In the genomic region with DNA sequence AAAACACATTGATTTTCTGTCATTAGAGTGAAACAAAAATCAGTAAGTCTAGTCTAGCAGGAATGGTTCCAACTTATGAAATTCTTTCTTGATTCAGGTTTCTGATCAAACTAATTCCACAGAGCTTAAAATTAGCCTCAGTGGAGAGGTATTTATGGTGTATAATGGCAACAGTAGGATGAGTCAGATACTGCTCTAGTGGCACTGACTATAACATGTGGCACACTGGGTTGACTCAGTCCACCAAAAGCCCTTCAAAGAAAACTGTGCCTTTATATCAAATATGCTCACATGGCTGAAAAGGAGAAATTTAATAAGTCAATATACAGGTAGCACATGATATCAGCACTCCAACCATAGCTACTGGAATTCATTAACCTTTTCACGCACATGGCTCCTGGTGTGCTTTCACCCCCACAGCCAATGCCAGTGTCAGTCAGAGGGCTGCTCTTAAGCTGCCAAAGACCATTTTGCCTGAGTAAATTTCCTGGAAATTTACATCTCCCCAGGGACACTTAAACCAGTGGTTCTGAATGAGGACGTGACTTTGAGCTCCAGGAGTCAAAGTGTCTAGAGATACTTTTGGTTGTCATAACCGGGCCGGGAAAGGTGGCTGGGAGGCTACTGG, we compare ENCODE assay signal across 1 cellular context.
TF ChIP-seq lines count a peak whose summit lies in the region.

No MANE protein-coding gene starts in this region.

TF ChIP-seq in HEK293, 187 proteins besides CTCF, POLR2A, EP300 and RAD21 (continued from another document):
- TF ChIP-seq, protein P1, sequence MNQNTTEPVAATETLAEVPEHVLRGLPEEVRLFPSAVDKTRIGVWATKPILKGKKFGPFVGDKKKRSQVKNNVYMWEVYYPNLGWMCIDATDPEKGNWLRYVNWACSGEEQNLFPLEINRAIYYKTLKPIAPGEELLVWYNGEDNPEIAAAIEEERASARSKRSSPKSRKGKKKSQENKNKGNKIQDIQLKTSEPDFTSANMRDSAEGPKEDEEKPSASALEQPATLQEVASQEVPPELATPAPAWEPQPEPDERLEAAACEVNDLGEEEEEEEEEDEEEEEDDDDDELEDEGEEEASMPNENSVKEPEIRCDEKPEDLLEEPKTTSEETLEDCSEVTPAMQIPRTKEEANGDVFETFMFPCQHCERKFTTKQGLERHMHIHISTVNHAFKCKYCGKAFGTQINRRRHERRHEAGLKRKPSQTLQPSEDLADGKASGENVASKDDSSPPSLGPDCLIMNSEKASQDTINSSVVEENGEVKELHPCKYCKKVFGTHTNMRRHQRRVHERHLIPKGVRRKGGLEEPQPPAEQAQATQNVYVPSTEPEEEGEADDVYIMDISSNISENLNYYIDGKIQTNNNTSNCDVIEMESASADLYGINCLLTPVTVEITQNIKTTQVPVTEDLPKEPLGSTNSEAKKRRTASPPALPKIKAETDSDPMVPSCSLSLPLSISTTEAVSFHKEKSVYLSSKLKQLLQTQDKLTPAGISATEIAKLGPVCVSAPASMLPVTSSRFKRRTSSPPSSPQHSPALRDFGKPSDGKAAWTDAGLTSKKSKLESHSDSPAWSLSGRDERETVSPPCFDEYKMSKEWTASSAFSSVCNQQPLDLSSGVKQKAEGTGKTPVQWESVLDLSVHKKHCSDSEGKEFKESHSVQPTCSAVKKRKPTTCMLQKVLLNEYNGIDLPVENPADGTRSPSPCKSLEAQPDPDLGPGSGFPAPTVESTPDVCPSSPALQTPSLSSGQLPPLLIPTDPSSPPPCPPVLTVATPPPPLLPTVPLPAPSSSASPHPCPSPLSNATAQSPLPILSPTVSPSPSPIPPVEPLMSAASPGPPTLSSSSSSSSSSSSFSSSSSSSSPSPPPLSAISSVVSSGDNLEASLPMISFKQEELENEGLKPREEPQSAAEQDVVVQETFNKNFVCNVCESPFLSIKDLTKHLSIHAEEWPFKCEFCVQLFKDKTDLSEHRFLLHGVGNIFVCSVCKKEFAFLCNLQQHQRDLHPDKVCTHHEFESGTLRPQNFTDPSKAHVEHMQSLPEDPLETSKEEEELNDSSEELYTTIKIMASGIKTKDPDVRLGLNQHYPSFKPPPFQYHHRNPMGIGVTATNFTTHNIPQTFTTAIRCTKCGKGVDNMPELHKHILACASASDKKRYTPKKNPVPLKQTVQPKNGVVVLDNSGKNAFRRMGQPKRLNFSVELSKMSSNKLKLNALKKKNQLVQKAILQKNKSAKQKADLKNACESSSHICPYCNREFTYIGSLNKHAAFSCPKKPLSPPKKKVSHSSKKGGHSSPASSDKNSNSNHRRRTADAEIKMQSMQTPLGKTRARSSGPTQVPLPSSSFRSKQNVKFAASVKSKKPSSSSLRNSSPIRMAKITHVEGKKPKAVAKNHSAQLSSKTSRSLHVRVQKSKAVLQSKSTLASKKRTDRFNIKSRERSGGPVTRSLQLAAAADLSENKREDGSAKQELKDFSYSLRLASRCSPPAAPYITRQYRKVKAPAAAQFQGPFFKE (tag by site-specific recombination; IDR thresholded peaks at IDR 0.05; ENCODE audit: borderline replicate concordance) = no peak
- TF ChIP-seq, protein P2, sequence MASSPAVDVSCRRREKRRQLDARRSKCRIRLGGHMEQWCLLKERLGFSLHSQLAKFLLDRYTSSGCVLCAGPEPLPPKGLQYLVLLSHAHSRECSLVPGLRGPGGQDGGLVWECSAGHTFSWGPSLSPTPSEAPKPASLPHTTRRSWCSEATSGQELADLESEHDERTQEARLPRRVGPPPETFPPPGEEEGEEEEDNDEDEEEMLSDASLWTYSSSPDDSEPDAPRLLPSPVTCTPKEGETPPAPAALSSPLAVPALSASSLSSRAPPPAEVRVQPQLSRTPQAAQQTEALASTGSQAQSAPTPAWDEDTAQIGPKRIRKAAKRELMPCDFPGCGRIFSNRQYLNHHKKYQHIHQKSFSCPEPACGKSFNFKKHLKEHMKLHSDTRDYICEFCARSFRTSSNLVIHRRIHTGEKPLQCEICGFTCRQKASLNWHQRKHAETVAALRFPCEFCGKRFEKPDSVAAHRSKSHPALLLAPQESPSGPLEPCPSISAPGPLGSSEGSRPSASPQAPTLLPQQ (tag by site-specific recombination; IDR thresholded peaks at IDR 0.05) = no peak
- TF ChIP-seq ZNF169 (tag by site-specific recombination; IDR thresholded peaks at IDR 0.05) (no peak), ZBTB17 (tag by site-specific recombination; IDR thresholded peaks at IDR 0.05) (no peak), YY1 (tag by site-specific recombination; IDR thresholded peaks at IDR 0.05) (no peak), ZNF146 (tag by site-specific recombination; IDR thresholded peaks at IDR 0.05) (no peak), ZNF510 (tag by site-specific recombination; IDR thresholded peaks at IDR 0.05; ENCODE audit: insufficient replicate concordance) (no peak)
- TF ChIP-seq, protein P3, sequence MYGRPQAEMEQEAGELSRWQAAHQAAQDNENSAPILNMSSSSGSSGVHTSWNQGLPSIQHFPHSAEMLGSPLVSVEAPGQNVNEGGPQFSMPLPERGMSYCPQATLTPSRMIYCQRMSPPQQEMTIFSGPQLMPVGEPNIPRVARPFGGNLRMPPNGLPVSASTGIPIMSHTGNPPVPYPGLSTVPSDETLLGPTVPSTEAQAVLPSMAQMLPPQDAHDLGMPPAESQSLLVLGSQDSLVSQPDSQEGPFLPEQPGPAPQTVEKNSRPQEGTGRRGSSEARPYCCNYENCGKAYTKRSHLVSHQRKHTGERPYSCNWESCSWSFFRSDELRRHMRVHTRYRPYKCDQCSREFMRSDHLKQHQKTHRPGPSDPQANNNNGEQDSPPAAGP (tag by site-specific recombination; IDR thresholded peaks at IDR 0.05) = 0 out of 2 replicates have a peak, but pooled peaks have one; percentile 16
